In the genomic region with DNA sequence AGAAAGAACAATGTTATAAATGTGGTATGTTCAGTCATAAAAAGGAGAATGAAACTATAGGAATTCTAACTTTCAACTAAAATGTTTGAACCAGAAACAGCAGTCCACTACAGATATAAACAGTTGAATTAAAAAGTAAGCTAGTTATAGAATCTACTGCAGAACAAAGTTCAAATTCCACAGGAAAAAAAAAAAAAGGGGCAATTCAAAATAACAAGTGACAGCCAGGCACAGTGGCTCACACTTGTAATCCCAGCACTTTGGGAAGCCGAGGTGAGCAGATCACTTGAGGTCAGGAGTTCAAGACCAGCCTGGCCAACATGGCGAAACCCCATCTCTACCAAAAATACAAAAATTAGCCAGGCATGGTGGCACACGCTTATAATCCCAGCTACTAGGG, we compare ENCODE assay signal across 1 cellular context. TPM values are rescaled to one million over a fixed set of nuclear protein-coding genes. Genes with fewer than 3 reads are reported as not detected.
"Had no signal": no experiment of that assay in that cellular context is flagged by ENCODE, and none has a peak within 500 bp of the region (broad histone marks: within the 10 kb centered on the region; RNA-seq: fewer than 3 reads in every experiment).

No MANE protein-coding gene starts in this region.

RNA-seq across cellular contexts. Expression of gene C3orf33, which starts 43.3 kb away (rescaled TPM):
- total RNA-seq: ascending aorta had no signal
